ENCODE assay signal across 23 cellular contexts in the genomic region with DNA sequence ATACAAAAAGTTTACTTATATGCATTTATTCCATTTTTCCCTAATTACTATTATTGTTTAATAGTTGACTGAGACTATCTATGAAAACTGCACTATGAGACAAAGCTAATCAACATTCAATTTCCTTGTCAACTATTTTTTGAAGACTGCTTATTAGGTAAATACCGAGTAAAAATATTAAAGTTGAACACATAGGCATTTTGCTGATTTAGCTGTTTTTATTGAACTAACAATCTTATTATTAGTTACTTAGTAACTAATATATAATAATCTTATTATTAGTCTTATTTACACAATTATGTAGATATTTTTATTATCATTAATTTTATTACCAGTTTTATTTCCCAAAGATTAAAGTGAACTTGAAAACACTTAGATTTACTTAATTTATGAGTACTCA.
DNase-seq lines count a peak whose midpoint lies in the region; ATAC-seq, FAIRE-seq and TF ChIP-seq lines count a peak whose summit lies in the region.
"Had no signal": no experiment of that assay in that cellular context is flagged by ENCODE, and none has a peak within 500 bp of the region (broad histone marks: within the 10 kb centered on the region; RNA-seq: fewer than 3 reads in every experiment).

No MANE protein-coding gene starts in this region.

- FAIRE-seq in A549 (lab: Jason Lieb, UNC) (no peak), endometrium (lab: Jason Lieb, UNC) (peak; percentile 53)
- FAIRE-seq: D721Med, GM12891, GM18507, H54 had no signal

- no peaks in the 10 kb centered on the region for H3K9me1 ChIP-seq in IMR-90 (ENCODE audit: insufficient read depth, low read length)

- H3K9ac ChIP-seq in IMR-90 (ENCODE audit: low read depth, low read length), result no peak overlapping the region
- H3K9ac ChIP-seq: BLaER1 treated with 17β-estradiol and CSF1 and Interleukin-3, amounts not matched to agents 10 nM and 100 nM had no signal

- H2BK15ac ChIP-seq in IMR-90 (ENCODE audit: low read depth, low read length), result no peak overlapping the region

- H2AFZ ChIP-seq in IMR-90 (replicated peaks; ENCODE audit: low read length, poor library complexity), result no peak overlapping the region
- H2AFZ ChIP-seq: GM23338 had no signal

- no peak overlapping the region for H2AK5ac ChIP-seq in IMR-90 (ENCODE audit: low read depth, low read length)

- H2BK5ac ChIP-seq in IMR-90 (ENCODE audit: low read depth, low read length, poor library complexity, severe bottlenecking), result no peak overlapping the region

- in situ Hi-C loops in IMR-90 (cut with MboI; ENCODE audit: low sequenced_read_pairs), result no loop called here

- H3K79me1 ChIP-seq in IMR-90 (ENCODE audit: low read depth in 1 of 2, low read length in 2 of 2), result no peaks in the 10 kb centered on the region

- H4K91ac ChIP-seq in IMR-90 (ENCODE audit: insufficient read depth, low read depth, low read length), result no peak overlapping the region

- no TSS peak for BruUV-seq in IMR-90 (replicated peaks; lab: Mats Ljungman, UMichigan)

- no peak for TF ChIP-seq EP300 in A549 (IDR thresholded peaks at IDR 0.05)

- H3K18ac ChIP-seq in IMR-90 (ENCODE audit: low read depth, low read length), result no peak overlapping the region

- H3K23ac ChIP-seq in IMR-90 (ENCODE audit: low read depth, low read length), result no peak overlapping the region

- H3K36me3 ChIP-seq in IMR-90 (ENCODE audit: control insufficient read depth, insufficient read depth, low read length), result no peaks in the 10 kb centered on the region
- H3K36me3 ChIP-seq: BE2C; BLaER1 treated with 17β-estradiol and CSF1 and Interleukin-3, amounts not matched to agents 10 nM and 100 nM; HAP-1 had no signal

- no peak overlapping the region for H4K8ac ChIP-seq in IMR-90 (ENCODE audit: low read depth in 2 of 2, low read length in 2 of 2)

- H3K4me1 ChIP-seq in A549 (no peaks in the 10 kb centered on the region), IMR-90 (ENCODE audit: control insufficient read depth, insufficient read depth, low read length) (no peaks in the 10 kb centered on the region)
- H3K4me1 ChIP-seq: BE2C; BLaER1 treated with 17β-estradiol and CSF1 and Interleukin-3, amounts not matched to agents 10 nM and 100 nM; HAP-1 had no signal

- TF ChIP-seq CTCF in A549 (IDR thresholded peaks at IDR 0.05), result no peak
- TF ChIP-seq CTCF in IMR-90 (conservative IDR thresholded peaks at IDR 0.05; ENCODE audit: low read depth, low read length), result no peak

- no peak overlapping the region for H3K27ac Mint-ChIP-seq in activated naive CD4-positive, alpha-beta T cell treated with anti-CD3 and anti-CD28 coated beads, Interleukin-2, amount 50 U/mL, for 72 hours
- H3K27ac Mint-ChIP-seq: CD14-positive monocyte; CD4-positive, alpha-beta T cell; CD8-positive, alpha-beta memory T cell; GM23338; HFFc6 had no signal

- DNase-seq in A549 (ENCODE audit: low read depth in 1 of 2, low spot score in 1 of 2), result no peak
- DNase-seq in IMR-90, result no peak
- no peak for DNase-seq in activated naive CD4-positive, alpha-beta T cell treated with anti-CD3 and anti-CD28 coated beads, Interleukin-2, amount 50 U/mL, for 72 hours (ENCODE audit: low spot score in 2 of 2)
- no peak for DNase-seq in pons (ENCODE audit: low spot score)
- no peak for DNase-seq in middle frontal gyrus (ENCODE audit: extremely low spot score, low spot score)
- DNase-seq: AML-193; BE2C; CD4-positive, alpha-beta T cell; CD8-positive, alpha-beta memory T cell; DMS 273 treated with DMSO at 0.1 percent for 48 hours; DMS79; EL; GF-D8; HFFc6 had no signal

- H4K5ac ChIP-seq in IMR-90 (ENCODE audit: low read depth, low read length), result no peak overlapping the region

- peaks cover 8 to 10% of the 10 kb centered on the region in 2 donors for H3K9me3 Mint-ChIP-seq in activated naive CD4-positive, alpha-beta T cell treated with anti-CD3 and anti-CD28 coated beads, Interleukin-2, amount 50 U/mL, for 72 hours

- no peaks in the 10 kb centered on the region for H4K20me1 ChIP-seq in IMR-90 (ENCODE audit: insufficient read depth, low read length)
- H4K20me1 ChIP-seq: BLaER1 treated with 17β-estradiol and CSF1 and Interleukin-3, amounts not matched to agents 10 nM and 100 nM had no signal

- no peak overlapping the region for H3K4ac ChIP-seq in IMR-90 (ENCODE audit: low read depth, low read length)

- no peak overlapping the region for H3K14ac ChIP-seq in IMR-90 (replicated peaks; ENCODE audit: low read depth, low read length)

- no peak overlapping the region for H2BK20ac ChIP-seq in IMR-90 (ENCODE audit: low read depth, low read length)

- CTCF ChIA-PET in A549 (lab: Yijun Ruan, JAX) (no interaction called here), IMR-90 (lab: Yijun Ruan, JAX) (no interaction called here)

- no peaks in the 10 kb centered on the region for H3K27me3 ChIP-seq in IMR-90 (ENCODE audit: control insufficient read depth, insufficient read depth, low read length)
- H3K27me3 ChIP-seq: BE2C; BLaER1 treated with 17β-estradiol and CSF1 and Interleukin-3, amounts not matched to agents 10 nM and 100 nM had no signal

- 19% methylated on average over 1 of the region's 1 CpG for WGBS in A549 (ENCODE audit: missing lambda C conversion rate)
- WGBS in IMR-90 (ENCODE audit: extremely low coverage in 2 of 2, insufficient read length in 1 of 2), 2 experiments, result no CpG with 5 or more reads among the region's 1 CpG

- no peak overlapping the region for H3K56ac ChIP-seq in IMR-90 (ENCODE audit: extremely low read depth, insufficient read depth, low read length)

- H2AK9ac ChIP-seq in IMR-90 (replicated peaks; ENCODE audit: low read depth, low read length, poor library complexity), result no peak overlapping the region

- H3K27ac ChIP-seq in A549 (no peak overlapping the region), IMR-90 (ENCODE audit: insufficient read depth, low read length) (no peak overlapping the region)
- H3K27ac ChIP-seq: BLaER1 treated with 17β-estradiol and CSF1 and Interleukin-3, amounts not matched to agents 10 nM and 100 nM had no signal

- TF ChIP-seq POLR2A in A549 (IDR thresholded peaks at IDR 0.05; ENCODE audit: low read length), result no peak
- no peak for TF ChIP-seq POLR2A in IMR-90 (IDR thresholded peaks at IDR 0.05; ENCODE audit: low read depth, low read length)

- POLR2A ChIA-PET in A549 (lab: Yijun Ruan, JAX), result no interaction called here
- POLR2A ChIA-PET in IMR-90 (lab: Charles Lee; ENCODE audit: unreplicated experiment), result no interaction called here

- TF ChIP-seq RAD21 in A549 (conservative IDR thresholded peaks at IDR 0.05 in 1 of 2, IDR thresholded peaks at IDR 0.05 in 1 of 2) (no peak), IMR-90 (IDR thresholded peaks at IDR 0.05; ENCODE audit: low read length) (no peak)

- H3K4me3 ChIP-seq in A549 (no peak overlapping the region), IMR-90 (ENCODE audit: insufficient read depth, low read depth, low read length) (no peak overlapping the region)
- H3K4me3 ChIP-seq: BLaER1 treated with 17β-estradiol and CSF1 and Interleukin-3, amounts not matched to agents 10 nM and 100 nM; GM23338; HAP-1 had no signal

- intact Hi-C loops in IMR-90 (cut with micrococcal nuclease), result no loop called here

- ATAC-seq in A549 (no peak), IMR-90 (ENCODE audit: low read depth) (no peak)
- no peak for ATAC-seq in activated naive CD4-positive, alpha-beta T cell treated with anti-CD3 and anti-CD28 coated beads, Interleukin-2, amount 50 U/mL, for 72 hours
- ATAC-seq: GM23338 had no signal

- H3K36me3 Mint-ChIP-seq in activated naive CD4-positive, alpha-beta T cell treated with anti-CD3 and anti-CD28 coated beads, Interleukin-2, amount 50 U/mL, for 72 hours, result no peaks in the 10 kb centered on the region
- H3K36me3 Mint-ChIP-seq: CD14-positive monocyte; CD8-positive, alpha-beta memory T cell had no signal

- H3K4me2 ChIP-seq in A549 (no peak overlapping the region), IMR-90 (ENCODE audit: low read depth, low read length) (no peak overlapping the region)
- H3K4me2 ChIP-seq: BLaER1 treated with 17β-estradiol and CSF1 and Interleukin-3, amounts not matched to agents 10 nM and 100 nM; GM23338 had no signal

- H2BK120ac ChIP-seq in IMR-90 (ENCODE audit: low read depth, low read length), result no peak overlapping the region

- dilution Hi-C loops in IMR-90 (cut with HindIII; ENCODE audit: low sequenced_read_pairs, unreplicated experiment), result no loop called here

- H3K9me3 ChIP-seq in A549, result no peaks in the 10 kb centered on the region
- peaks cover 6% of the 10 kb centered on the region; the same call in 1 of the 2 replicates for H3K9me3 ChIP-seq in IMR-90 (ENCODE audit: control insufficient read depth, insufficient read depth, low read length)
- H3K9me3 ChIP-seq: BE2C, HAP-1 had no signal

TF ChIP-seq in A549, 52 proteins besides CTCF, POLR2A, EP300 and RAD21:
- no peak for TF ChIP-seq RFX5 (IDR thresholded peaks at IDR 0.05)
- peak; percentile 59 for TF ChIP-seq MAFK (IDR thresholded peaks at IDR 0.05; ENCODE audit: partially characterized antibody)
TF ChIP-seq in A549: peak in this region for 1.

TF ChIP-seq in IMR-90, 13 proteins besides CTCF, POLR2A, EP300 and RAD21:
- TF ChIP-seq CHD1 (IDR thresholded peaks at IDR 0.05; ENCODE audit: low read depth, low read length), result no peak
- peak; percentile 87 for TF ChIP-seq MAFK (IDR thresholded peaks at IDR 0.05; ENCODE audit: low read depth, low read length)
TF ChIP-seq in IMR-90: peak in this region for 1.
